ENCODE assay signal across 1 cellular context in the genomic region with DNA sequence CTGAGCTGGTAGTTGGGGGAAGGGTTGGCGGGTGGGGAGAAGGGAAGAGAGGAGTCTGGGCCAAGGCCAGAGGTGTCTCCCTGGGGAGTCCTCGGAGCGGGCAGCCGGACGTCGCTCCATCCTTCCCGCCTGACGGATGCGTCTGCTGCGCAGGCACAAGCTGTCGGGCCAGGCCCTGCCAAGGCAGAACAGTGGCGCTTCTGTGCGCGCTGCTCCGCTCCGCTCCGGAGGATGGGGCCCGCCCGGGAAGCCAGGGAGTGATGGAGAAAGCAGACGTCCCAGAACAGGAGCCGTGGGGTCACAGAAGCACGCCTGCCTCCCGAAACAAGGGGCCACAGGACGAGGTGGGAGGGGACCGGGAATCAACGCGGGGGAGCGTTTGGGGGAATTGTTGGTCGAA. TPM values are rescaled to one million over a fixed set of nuclear protein-coding genes. Genes with fewer than 3 reads are reported as not detected.
"Had no signal": no experiment of that assay in that cellular context is flagged by ENCODE, and none has a peak within 500 bp of the region (broad histone marks: within the 10 kb centered on the region; RNA-seq: fewer than 3 reads in every experiment).

No MANE protein-coding gene starts in this region.

RNA-seq across cellular contexts. Expression of a gene that starts 52.6 kb away (rescaled TPM):
- total RNA-seq: left ventricle myocardium inferior had no signal
